ENCODE assay signal across 1 cellular context in the genomic region with DNA sequence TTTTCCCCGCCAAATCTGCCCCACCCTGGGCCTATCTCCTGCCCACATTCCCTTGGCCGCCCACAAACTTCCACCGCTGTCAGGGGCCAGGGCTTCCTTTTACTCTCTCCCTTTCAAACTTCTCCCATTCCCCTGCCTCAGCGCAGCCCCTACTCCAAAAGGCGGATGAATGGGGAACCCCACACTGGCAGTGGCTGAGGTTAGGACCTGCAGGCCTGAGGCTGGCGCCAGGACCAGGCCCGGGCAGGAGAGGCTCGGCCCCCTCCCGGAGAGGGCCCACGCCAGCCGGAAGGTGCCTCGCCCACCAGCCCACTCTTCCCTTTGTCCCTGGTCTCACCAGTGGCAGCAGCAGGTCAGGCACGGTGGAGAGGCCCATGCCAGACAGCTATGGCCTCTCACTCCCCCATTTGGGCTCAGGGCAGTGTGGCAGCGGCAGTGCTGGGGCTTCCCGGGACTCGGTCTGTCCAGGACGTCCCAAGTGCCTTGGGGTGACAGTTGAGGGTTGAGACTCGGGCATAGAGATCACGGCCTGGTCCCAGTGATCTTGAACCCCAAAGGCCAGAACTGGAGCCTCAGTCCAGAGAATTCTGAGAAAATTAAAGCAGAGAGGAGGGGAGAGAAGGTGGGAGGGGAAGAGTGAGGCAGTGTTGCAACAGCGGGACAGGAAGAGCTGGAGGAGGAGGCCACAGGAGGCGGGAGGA.
TF ChIP-seq lines count a peak whose summit lies in the region.

Gene TNFRSF1A, minus strand, starts transcription at position 638 of the 701 bp plus-strand sequence. Its CDS starts 262 bp downstream, at position 376.

TF ChIP-seq in K562, 482 proteins besides CTCF, POLR2A, EP300 and RAD21 (continued from another document and continues in another):
- TF ChIP-seq ELK3 (CRISPR knock-in tag; IDR thresholded peaks at IDR 0.05) (no peak), ZNF583 (CRISPR knock-in tag; IDR thresholded peaks at IDR 0.05) (no peak), RBM39 (optimal IDR thresholded peaks at IDR 0.05; ENCODE audit: low read depth, low read length) (no peak), HNRNPLL (IDR thresholded peaks at IDR 0.05; ENCODE audit: low read depth, low read length, poor library complexity, severe bottlenecking) (no peak), UBTF (IDR thresholded peaks at IDR 0.05; ENCODE audit: borderline replicate concordance in 1 of 2, low read depth in 2 of 2, low read length in 2 of 2) (0 out of 4 replicates have a peak, but pooled peaks have one; percentile 32 to 33), ID3 (CRISPR knock-in tag; IDR thresholded peaks at IDR 0.05) (no peak), ID3 (tag; IDR thresholded peaks at IDR 0.05) (0 out of 2 replicates have a peak, but pooled peaks have one; percentile 21), PREB (CRISPR knock-in tag; IDR thresholded peaks at IDR 0.05) (no peak), BCL6 (CRISPR knock-in tag; IDR thresholded peaks at IDR 0.05) (no peak), PBX2 (CRISPR knock-in tag; IDR thresholded peaks at IDR 0.05; ENCODE audit: low read depth) (no peak), PBX2 (tag; conservative IDR thresholded peaks at IDR 0.05; ENCODE audit: low read depth) (no peak), ZNF449 (CRISPR knock-in tag; IDR thresholded peaks at IDR 0.05) (no peak), GATAD2A (IDR thresholded peaks at IDR 0.05) (no peak), ZNF253 (CRISPR knock-in tag; conservative IDR thresholded peaks at IDR 0.05) (no peak), POLR2B (IDR thresholded peaks at IDR 0.05; ENCODE audit: low read depth, partially characterized antibody) (peak; percentile 56), RBM14 (IDR thresholded peaks at IDR 0.05; ENCODE audit: borderline replicate concordance, insufficient read depth, low read depth, low read length) (no peak), NFIX (CRISPR knock-in tag; IDR thresholded peaks at IDR 0.05; ENCODE audit: low read depth) (no peak), ZEB2 (IDR thresholded peaks at IDR 0.05) (no peak), RBM15 (IDR thresholded peaks at IDR 0.05; ENCODE audit: insufficient read depth, low read length) (no peak), TBP (optimal IDR thresholded peaks at IDR 0.05; ENCODE audit: low read depth, low read length) (peak; percentile 28), CXXC5 (CRISPR knock-in tag; IDR thresholded peaks at IDR 0.05) (no peak), SRSF1 (IDR thresholded peaks at IDR 0.05; ENCODE audit: low read depth, low read length) (no peak), NR3C1 (CRISPR knock-in tag; IDR thresholded peaks at IDR 0.05) (no peak), FOXK1 (CRISPR knock-in tag; IDR thresholded peaks at IDR 0.05; ENCODE audit: borderline replicate concordance) (no peak), NR1H2 (CRISPR knock-in tag; IDR thresholded peaks at IDR 0.05) (no peak), MXI1 (IDR thresholded peaks at IDR 0.05; ENCODE audit: low read depth, low read length) (no peak), PRDM10 (IDR thresholded peaks at IDR 0.05; ENCODE audit: partially characterized antibody) (no peak), HNRNPL (IDR thresholded peaks at IDR 0.05; ENCODE audit: low read depth, low read length) (no peak), ZNF23 (CRISPR knock-in tag; IDR thresholded peaks at IDR 0.05) (no peak), DMBX1 (CRISPR knock-in tag; IDR thresholded peaks at IDR 0.05; ENCODE audit: borderline replicate concordance) (no peak), ASH1L (IDR thresholded peaks at IDR 0.05; ENCODE audit: borderline replicate concordance, low read depth, partially characterized antibody) (no peak)
- TF ChIP-seq, protein P1, sequence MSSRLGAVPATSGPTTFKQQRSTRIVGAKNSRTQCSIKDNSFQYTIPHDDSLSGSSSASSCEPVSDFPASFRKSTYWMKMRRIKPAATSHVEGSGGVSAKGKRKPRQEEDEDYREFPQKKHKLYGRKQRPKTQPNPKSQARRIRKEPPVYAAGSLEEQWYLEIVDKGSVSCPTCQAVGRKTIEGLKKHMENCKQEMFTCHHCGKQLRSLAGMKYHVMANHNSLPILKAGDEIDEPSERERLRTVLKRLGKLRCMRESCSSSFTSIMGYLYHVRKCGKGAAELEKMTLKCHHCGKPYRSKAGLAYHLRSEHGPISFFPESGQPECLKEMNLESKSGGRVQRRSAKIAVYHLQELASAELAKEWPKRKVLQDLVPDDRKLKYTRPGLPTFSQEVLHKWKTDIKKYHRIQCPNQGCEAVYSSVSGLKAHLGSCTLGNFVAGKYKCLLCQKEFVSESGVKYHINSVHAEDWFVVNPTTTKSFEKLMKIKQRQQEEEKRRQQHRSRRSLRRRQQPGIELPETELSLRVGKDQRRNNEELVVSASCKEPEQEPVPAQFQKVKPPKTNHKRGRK (tag; IDR thresholded peaks at IDR 0.05), result no peak
- TF ChIP-seq, protein P2, sequence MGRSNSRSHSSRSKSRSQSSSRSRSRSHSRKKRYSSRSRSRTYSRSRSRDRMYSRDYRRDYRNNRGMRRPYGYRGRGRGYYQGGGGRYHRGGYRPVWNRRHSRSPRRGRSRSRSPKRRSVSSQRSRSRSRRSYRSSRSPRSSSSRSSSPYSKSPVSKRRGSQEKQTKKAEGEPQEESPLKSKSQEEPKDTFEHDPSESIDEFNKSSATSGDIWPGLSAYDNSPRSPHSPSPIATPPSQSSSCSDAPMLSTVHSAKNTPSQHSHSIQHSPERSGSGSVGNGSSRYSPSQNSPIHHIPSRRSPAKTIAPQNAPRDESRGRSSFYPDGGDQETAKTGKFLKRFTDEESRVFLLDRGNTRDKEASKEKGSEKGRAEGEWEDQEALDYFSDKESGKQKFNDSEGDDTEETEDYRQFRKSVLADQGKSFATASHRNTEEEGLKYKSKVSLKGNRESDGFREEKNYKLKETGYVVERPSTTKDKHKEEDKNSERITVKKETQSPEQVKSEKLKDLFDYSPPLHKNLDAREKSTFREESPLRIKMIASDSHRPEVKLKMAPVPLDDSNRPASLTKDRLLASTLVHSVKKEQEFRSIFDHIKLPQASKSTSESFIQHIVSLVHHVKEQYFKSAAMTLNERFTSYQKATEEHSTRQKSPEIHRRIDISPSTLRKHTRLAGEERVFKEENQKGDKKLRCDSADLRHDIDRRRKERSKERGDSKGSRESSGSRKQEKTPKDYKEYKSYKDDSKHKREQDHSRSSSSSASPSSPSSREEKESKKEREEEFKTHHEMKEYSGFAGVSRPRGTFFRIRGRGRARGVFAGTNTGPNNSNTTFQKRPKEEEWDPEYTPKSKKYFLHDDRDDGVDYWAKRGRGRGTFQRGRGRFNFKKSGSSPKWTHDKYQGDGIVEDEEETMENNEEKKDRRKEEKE (IDR thresholded peaks at IDR 0.05; ENCODE audit: borderline replicate concordance in 1 of 2, control insufficient read depth in 1 of 2, low read depth in 2 of 2, low read length in 1 of 2), result no peak
- TF ChIP-seq, protein P3, sequence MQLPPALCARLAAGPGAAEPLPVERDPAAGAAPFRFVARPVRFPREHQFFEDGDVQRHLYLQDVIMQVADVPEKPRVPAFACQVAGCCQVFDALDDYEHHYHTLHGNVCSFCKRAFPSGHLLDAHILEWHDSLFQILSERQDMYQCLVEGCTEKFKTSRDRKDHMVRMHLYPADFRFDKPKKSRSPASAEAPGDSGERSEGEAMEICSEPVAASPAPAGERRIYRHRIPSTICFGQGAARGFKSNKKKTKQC (CRISPR knock-in tag; IDR thresholded peaks at IDR 0.05), result 0 out of 2 replicates have a peak, but pooled peaks have one; percentile 13
- TF ChIP-seq, protein P4, sequence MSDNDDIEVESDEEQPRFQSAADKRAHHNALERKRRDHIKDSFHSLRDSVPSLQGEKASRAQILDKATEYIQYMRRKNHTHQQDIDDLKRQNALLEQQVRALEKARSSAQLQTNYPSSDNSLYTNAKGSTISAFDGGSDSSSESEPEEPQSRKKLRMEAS (CRISPR knock-in tag; IDR thresholded peaks at IDR 0.05), result no peak
